Comparison of ENCODE assay signal across 8 cellular contexts in genomic region chr7:159144756-159145543, GRCh38. TPM values are rescaled to one million over a fixed set of nuclear protein-coding genes. Genes with fewer than 3 reads are reported as not detected.
A peak's percentile ranks its signal among the peaks of the same experiment; 100 is the strongest.
DNase-seq lines count a peak whose midpoint lies in the region; ATAC-seq and TF ChIP-seq lines count a peak whose summit lies in the region.

TSS of gene VIPR2 (minus strand) at chr7:159144867. CDS start at chr7:159144771, 96 bp downstream.

- DNase-seq in NCI-H69 (lab: John Stamatoyannopoulos, UW): peak; percentile 43
- DNase-seq in activated naive CD8-positive, alpha-beta T cell treated with anti-CD3 and anti-CD28 coated beads for 36 hours: peak; percentile 19
- peak; percentile 66 for DNase-seq in left kidney (ENCODE audit: low read depth, low spot score)
- DNase-seq in stimulated activated naive B cell treated with anti-CD40 and anti-IgM and Interleukin-4, amounts not matched to agents 10 μg/mL and 1 μg/mL and 100 μg/mL, for 72 hours: no peak
- DNase-seq in erythroblast (lab: John Stamatoyannopoulos, UW): no peak
- no peak for DNase-seq in NCI-H226

- peaks cover 46% of the 10 kb centered on the region for H3K27me3 Mint-ChIP-seq in activated naive CD8-positive, alpha-beta T cell treated with anti-CD3 and anti-CD28 coated beads for 36 hours
- H3K27me3 Mint-ChIP-seq in stimulated activated naive B cell treated with anti-CD40 and anti-IgM and Interleukin-4, amounts not matched to agents 10 μg/mL and 1 μg/mL and 100 μg/mL, for 72 hours: peaks cover 27 to 29% of the 10 kb centered on the region in 2 donors

- H3K36me3 Mint-ChIP-seq in activated naive CD8-positive, alpha-beta T cell treated with anti-CD3 and anti-CD28 coated beads for 36 hours: no peaks in the 10 kb centered on the region
- no peaks in the 10 kb centered on the region for H3K36me3 Mint-ChIP-seq in stimulated activated naive B cell treated with anti-CD40 and anti-IgM and Interleukin-4, amounts not matched to agents 10 μg/mL and 1 μg/mL and 100 μg/mL, for 72 hours

- H3K4me3 Mint-ChIP-seq in activated naive CD8-positive, alpha-beta T cell treated with anti-CD3 and anti-CD28 coated beads for 36 hours: peak within 1 kb of the TSS; percentile 49
- peak within 1 kb of the TSS; percentile 39 to 51 for H3K4me3 Mint-ChIP-seq in stimulated activated naive B cell treated with anti-CD40 and anti-IgM and Interleukin-4, amounts not matched to agents 10 μg/mL and 1 μg/mL and 100 μg/mL, for 72 hours

- no peak within 1 kb of the TSS for H3K27ac Mint-ChIP-seq in activated naive CD8-positive, alpha-beta T cell treated with anti-CD3 and anti-CD28 coated beads for 36 hours
- no peak within 1 kb of the TSS for H3K27ac Mint-ChIP-seq in stimulated activated naive B cell treated with anti-CD40 and anti-IgM and Interleukin-4, amounts not matched to agents 10 μg/mL and 1 μg/mL and 100 μg/mL, for 72 hours

- ATAC-seq in stimulated activated naive B cell treated with anti-CD40 and anti-IgM and Interleukin-4, amounts not matched to agents 10 μg/mL and 1 μg/mL and 100 μg/mL, for 72 hours (replicated peaks): peak; percentile 18 to 23
- no peak for ATAC-seq in HG03565 (IDR thresholded peaks at IDR 0.05; ENCODE audit: unreplicated experiment)
- ATAC-seq in HG02759 (IDR thresholded peaks at IDR 0.05; ENCODE audit: unreplicated experiment): no peak

- H3K4me1 Mint-ChIP-seq in activated naive CD8-positive, alpha-beta T cell treated with anti-CD3 and anti-CD28 coated beads for 36 hours: no peaks in the 10 kb centered on the region
- no peaks in the 10 kb centered on the region for H3K4me1 Mint-ChIP-seq in stimulated activated naive B cell treated with anti-CD40 and anti-IgM and Interleukin-4, amounts not matched to agents 10 μg/mL and 1 μg/mL and 100 μg/mL, for 72 hours

- no peaks in the 10 kb centered on the region for H3K9me3 Mint-ChIP-seq in activated naive CD8-positive, alpha-beta T cell treated with anti-CD3 and anti-CD28 coated beads for 36 hours
- no peaks in the 10 kb centered on the region for H3K9me3 Mint-ChIP-seq in stimulated activated naive B cell treated with anti-CD40 and anti-IgM and Interleukin-4, amounts not matched to agents 10 μg/mL and 1 μg/mL and 100 μg/mL, for 72 hours

- no peak for TF ChIP-seq POLR2A in erythroblast (IDR thresholded peaks at IDR 0.05; ENCODE audit: low read length)

RNA-seq across cellular contexts. Expression of gene VIPR2, which starts in this region (rescaled TPM):
- not detected for total RNA-seq in activated naive CD8-positive, alpha-beta T cell treated with anti-CD3 and anti-CD28 coated beads for 36 hours

Comparison
In these comparisons a context has a peak if more than half of its experiments do, and no peak if none do; other contexts are left out.
1. Peak in DNase-seq in activated naive CD8-positive, alpha-beta T cell treated with anti-CD3 and anti-CD28 coated beads for 36 hours; RNA of the gene not detected or under 1 TPM.
2. DNase-seq: peak in NCI-H69 (single experiment) and left kidney (single experiment); none in stimulated activated naive B cell treated with anti-CD40 and anti-IgM and Interleukin-4, amounts not matched to agents 10 μg/mL and 1 μg/mL and 100 μg/mL, for 72 hours (single experiment), erythroblast (0 of 2) and NCI-H226 (single experiment).
3. ATAC-seq: peak in stimulated activated naive B cell treated with anti-CD40 and anti-IgM and Interleukin-4, amounts not matched to agents 10 μg/mL and 1 μg/mL and 100 μg/mL, for 72 hours (2 of 2); none in HG03565 (single experiment) and HG02759 (single experiment).